ENCODE assay signal across 1 cellular context in the genomic region with DNA sequence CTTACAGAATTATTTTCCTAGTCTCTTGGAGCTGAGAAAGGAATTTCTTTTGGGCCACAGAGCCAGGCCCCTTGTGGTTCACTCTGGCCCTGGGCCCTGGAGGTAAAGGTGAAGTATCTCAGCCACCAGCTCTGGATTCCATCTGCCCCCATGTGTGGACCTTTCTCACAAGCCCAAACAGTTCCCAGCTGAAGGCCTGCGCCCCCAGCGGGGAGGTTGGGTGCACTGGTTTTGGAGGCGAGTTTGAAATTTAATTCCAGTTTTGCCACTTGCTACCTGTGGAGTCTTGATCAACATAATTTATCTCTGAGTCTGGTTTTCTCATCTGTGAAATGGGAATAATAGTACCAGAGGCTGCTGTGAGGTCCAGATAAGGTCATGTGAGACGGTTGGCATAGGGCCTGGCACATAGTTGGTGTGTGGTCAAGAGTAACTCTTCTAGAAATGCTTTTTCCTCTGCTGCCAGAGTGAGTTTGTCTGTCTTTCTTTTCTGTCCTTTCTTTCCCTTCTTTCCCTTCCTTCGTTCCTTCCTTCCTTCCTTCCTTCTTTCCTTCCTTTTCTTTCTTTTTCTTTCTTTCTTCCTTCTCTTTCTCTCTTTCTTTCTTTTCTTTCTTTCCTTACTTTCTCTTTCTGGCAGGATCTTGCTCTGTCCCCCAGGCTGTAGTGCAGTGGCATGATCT.
A peak's percentile ranks its signal among the peaks of the same experiment; 100 is the strongest.
TF ChIP-seq lines count a peak whose summit lies in the region.

No MANE protein-coding gene starts in this region.

TF ChIP-seq in K562, 482 proteins besides CTCF, POLR2A, EP300 and RAD21 (continued from another document):
- TF ChIP-seq, protein P1, sequence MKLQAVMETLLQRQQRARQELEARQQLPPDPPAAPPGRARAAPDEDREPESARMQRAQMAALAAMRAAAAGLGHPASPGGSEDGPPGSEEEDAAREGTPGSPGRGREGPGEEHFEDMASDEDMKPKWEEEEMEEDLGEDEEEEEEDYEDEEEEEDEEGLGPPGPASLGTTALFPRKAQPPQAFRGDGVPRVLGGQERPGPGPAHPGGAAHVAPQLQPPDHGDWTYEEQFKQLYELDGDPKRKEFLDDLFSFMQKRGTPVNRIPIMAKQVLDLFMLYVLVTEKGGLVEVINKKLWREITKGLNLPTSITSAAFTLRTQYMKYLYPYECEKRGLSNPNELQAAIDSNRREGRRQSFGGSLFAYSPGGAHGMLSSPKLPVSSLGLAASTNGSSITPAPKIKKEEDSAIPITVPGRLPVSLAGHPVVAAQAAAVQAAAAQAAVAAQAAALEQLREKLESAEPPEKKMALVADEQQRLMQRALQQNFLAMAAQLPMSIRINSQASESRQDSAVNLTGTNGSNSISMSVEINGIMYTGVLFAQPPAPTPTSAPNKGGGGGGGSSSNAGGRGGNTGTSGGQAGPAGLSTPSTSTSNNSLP (IDR thresholded peaks at IDR 0.05; ENCODE audit: borderline replicate concordance, low read depth, low read length): no peak
- no peak for TF ChIP-seq ZNF384 (IDR thresholded peaks at IDR 0.05; ENCODE audit: low read depth, low read length)
- TF ChIP-seq SP1 (CRISPR knock-in tag; IDR thresholded peaks at IDR 0.05): no peak
- TF ChIP-seq, protein P2, sequence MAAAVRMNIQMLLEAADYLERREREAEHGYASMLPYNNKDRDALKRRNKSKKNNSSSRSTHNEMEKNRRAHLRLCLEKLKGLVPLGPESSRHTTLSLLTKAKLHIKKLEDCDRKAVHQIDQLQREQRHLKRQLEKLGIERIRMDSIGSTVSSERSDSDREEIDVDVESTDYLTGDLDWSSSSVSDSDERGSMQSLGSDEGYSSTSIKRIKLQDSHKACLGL (CRISPR knock-in tag; IDR thresholded peaks at IDR 0.05; ENCODE audit: borderline replicate concordance, poor library complexity, severe bottlenecking): no peak
- TF ChIP-seq ZBTB26 (CRISPR knock-in tag; IDR thresholded peaks at IDR 0.05): 0 out of 2 replicates have a peak, but pooled peaks have one; percentile 57
- TF ChIP-seq ZNF41 (CRISPR knock-in tag; conservative IDR thresholded peaks at IDR 0.05): no peak
